ENCODE assay signal across 27 cellular contexts in genomic region chr6:3534599-3534998, GRCh38.
DNase-seq lines count a peak whose midpoint lies in the region; ATAC-seq, FAIRE-seq and TF ChIP-seq lines count a peak whose summit lies in the region.
"Had no signal": no experiment of that assay in that cellular context is flagged by ENCODE, and none has a peak within 500 bp of the region (broad histone marks: within the 10 kb centered on the region; RNA-seq: fewer than 3 reads in every experiment).

No MANE protein-coding gene starts in this region.

- H3K9me3 ChIP-seq in mammary epithelial cell (replicated peaks; ENCODE audit: insufficient read depth, low read length) (no peaks in the 10 kb centered on the region), small intestine (ENCODE audit: control insufficient read depth, low read depth) (no peaks in the 10 kb centered on the region), testis (no peaks in the 10 kb centered on the region)
- H3K9me3 ChIP-seq: breast epithelium had no signal

- no peak overlapping the region for H3K27ac ChIP-seq in mammary epithelial cell (ENCODE audit: insufficient read depth, low read depth, low read length)
- H3K27ac ChIP-seq in small intestine (ENCODE audit: low read depth in 1 of 2, low read length in 1 of 2), result peak overlapping the region; percentile 47 to 83
- H3K27ac ChIP-seq in testis, result no peak overlapping the region
- H3K27ac ChIP-seq: breast epithelium, RWPE1 had no signal

- WGBS in mammary epithelial cell (ENCODE audit: low coverage, missing lambda C conversion rate), result 82% methylated on average over 4 of the region's 4 CpGs
- 70 to 84% (median 82%) methylated on average over 4 of the region's 4 CpGs for WGBS in small intestine, 3 donors
- 72 to 83% methylated on average over 4 of the region's 4 CpGs for WGBS in testis, 2 donors

- H3K9ac ChIP-seq in mammary epithelial cell (ENCODE audit: insufficient read depth, low read length), result no peak overlapping the region

- peaks cover 6% of the 10 kb centered on the region for H3K4me1 Mint-ChIP-seq in MCF 10A (ENCODE audit: insufficient read depth, unreplicated experiment)
- H3K4me1 Mint-ChIP-seq: CD8-positive, alpha-beta memory T cell; memory B cell; stimulated activated effector memory CD8-positive, alpha-beta T cell treated with anti-CD3 and anti-CD28 coated beads, Interleukin-12 subunit alpha, Interleukin-12 subunit beta, amount 100 ng/mL, for 72 hours had no signal

- CTCF ChIA-PET in MCF 10A (lab: Yijun Ruan, JAX) (no interaction called here), mammary epithelial cell (lab: Charles Lee; ENCODE audit: low non-redundant PET) (no interaction called here)

- FAIRE-seq in small intestine (lab: Jason Lieb, UNC), result no peak
- FAIRE-seq: colon, GM12891 had no signal

- no peaks in the 10 kb centered on the region for H4K20me1 ChIP-seq in mammary epithelial cell (ENCODE audit: insufficient read depth, low read length)

- no TSS peak for BruUV-seq in MCF 10A (replicated peaks; lab: Mats Ljungman, UMichigan)
- no TSS peak for BruUV-seq in mammary epithelial cell (replicated peaks; lab: Mats Ljungman, UMichigan)

- no peaks in the 10 kb centered on the region for H3K27me3 Mint-ChIP-seq in MCF 10A (ENCODE audit: insufficient read depth, unreplicated experiment)

- no peak overlapping the region for H2AFZ ChIP-seq in mammary epithelial cell (ENCODE audit: low read depth, low read length)

- no peak overlapping the region for H3K4me2 ChIP-seq in mammary epithelial cell (ENCODE audit: insufficient read depth, low read depth, low read length)

- peak overlapping the region; percentile 6 for H3K27ac Mint-ChIP-seq in MCF 10A (ENCODE audit: low read depth, unreplicated experiment)
- H3K27ac Mint-ChIP-seq: activated T-cell treated with anti-CD3 and anti-CD28 coated beads, Interleukin-2, amount 50 U/mL, for 24 hours; CD8-positive, alpha-beta memory T cell; memory B cell; stimulated activated effector memory CD8-positive, alpha-beta T cell treated with anti-CD3 and anti-CD28 coated beads, Interleukin-12 subunit alpha, Interleukin-12 subunit beta, amount 100 ng/mL, for 72 hours; T-helper 1 cell treated with Interleukin-12 subunit alpha and Interleukin-12 subunit beta and Interleukin-4 antibody, amounts not matched to agents 30 μg/mL and 1 μg/mL, for 36 hours had no signal

- dilution Hi-C loops in mammary epithelial cell (cut with HindIII; ENCODE audit: low sequenced_read_pairs), result no loop called here

- no peak overlapping the region for H3K4me3 Mint-ChIP-seq in MCF 10A (ENCODE audit: unreplicated experiment)
- H3K4me3 Mint-ChIP-seq: activated T-cell treated with anti-CD3 and anti-CD28 coated beads, Interleukin-2, amount 50 U/mL, for 24 hours; CD8-positive, alpha-beta memory T cell; memory B cell; stimulated activated effector memory CD8-positive, alpha-beta T cell treated with anti-CD3 and anti-CD28 coated beads, Interleukin-12 subunit alpha, Interleukin-12 subunit beta, amount 100 ng/mL, for 72 hours; T-helper 1 cell treated with Interleukin-12 subunit alpha and Interleukin-12 subunit beta and Interleukin-4 antibody, amounts not matched to agents 30 μg/mL and 1 μg/mL, for 36 hours had no signal

- no peaks in the 10 kb centered on the region for H3K27me3 ChIP-seq in mammary epithelial cell (ENCODE audit: insufficient read depth, low read length)
- H3K27me3 ChIP-seq in small intestine (ENCODE audit: control insufficient read depth in 2 of 2, insufficient read depth in 2 of 2, low read length in 2 of 2), result no peaks in the 10 kb centered on the region
- H3K27me3 ChIP-seq in testis, result no peaks in the 10 kb centered on the region
- H3K27me3 ChIP-seq: breast epithelium had no signal

- TF ChIP-seq CTCF in MCF 10A (IDR thresholded peaks at IDR 0.05; ENCODE audit: unreplicated experiment) (no peak), mammary epithelial cell (conservative IDR thresholded peaks at IDR 0.05 in 1 of 2, IDR thresholded peaks at IDR 0.05 in 1 of 2; ENCODE audit: extremely low read depth in 1 of 2, insufficient read depth in 1 of 2, low read depth in 1 of 2, low read length in 2 of 2) (no peak), fibroblast of pulmonary artery (IDR thresholded peaks at IDR 0.05; ENCODE audit: low read length, missing control alignments) (no peak), testis (IDR thresholded peaks at IDR 0.05) (no peak)

- DNase-seq in MCF 10A (ENCODE audit: unreplicated experiment), result peak; percentile 17
- no peak for DNase-seq in mammary epithelial cell
- DNase-seq in amniotic epithelial cell (ENCODE audit: low read depth), result peak; percentile 7
- DNase-seq in fibroblast of pulmonary artery (ENCODE audit: low read depth), result peak; percentile 28
- DNase-seq in small intestine, result no peak
- DNase-seq in NCI-H146 treated with DMSO at 0.1 percent for 48 hours (lab: John Stamatoyannopoulos, UW; ENCODE audit: unreplicated experiment), result no peak
- no peak for DNase-seq in testis
- DNase-seq: 8988T; activated CD8-positive, alpha-beta memory T cell treated with anti-CD3 and anti-CD28 coated beads for 24 hours; activated T-cell treated with anti-CD3 and anti-CD28 coated beads, Interleukin-2, amount 50 U/mL, for 24 hours; CD8-positive, alpha-beta memory T cell; DMS153; glutamatergic neuron; H7; KBM-7; NCI-H1694; NCI-H2171 treated with DMSO at 0.1 percent for 48 hours; NCI-H69; stimulated activated CD4-positive, alpha-beta T cell treated with anti-CD3 and anti-CD28 coated beads, Interleukin-2, amount 100 ng/mL, for 48 hours had no signal

- no peaks in the 10 kb centered on the region for H3K36me3 Mint-ChIP-seq in MCF 10A (ENCODE audit: insufficient read depth, unreplicated experiment)
- H3K36me3 Mint-ChIP-seq: CD8-positive, alpha-beta memory T cell; memory B cell; stimulated activated effector memory CD8-positive, alpha-beta T cell treated with anti-CD3 and anti-CD28 coated beads, Interleukin-12 subunit alpha, Interleukin-12 subunit beta, amount 100 ng/mL, for 72 hours had no signal

- in situ Hi-C loops in mammary epithelial cell (cut with MboI; ENCODE audit: low sequenced_read_pairs in 2 of 2), result no loop called here

- H3K36me3 ChIP-seq in mammary epithelial cell (ENCODE audit: insufficient read depth, low read length) (no peaks in the 10 kb centered on the region), small intestine (ENCODE audit: control insufficient read depth in 2 of 2, insufficient read depth in 2 of 2, low read length in 2 of 2) (no peaks in the 10 kb centered on the region), testis (ENCODE audit: low read depth, missing control alignments) (no peaks in the 10 kb centered on the region)
- H3K36me3 ChIP-seq: breast epithelium had no signal

- H3K79me2 ChIP-seq in mammary epithelial cell (ENCODE audit: insufficient read depth, low read length), result no peaks in the 10 kb centered on the region

- no peak for ATAC-seq in GM21447 (IDR thresholded peaks at IDR 0.05; ENCODE audit: unreplicated experiment)
- ATAC-seq: stimulated activated effector memory CD8-positive, alpha-beta T cell treated with anti-CD3 and anti-CD28 coated beads, Interleukin-12 subunit alpha, Interleukin-12 subunit beta, amount 100 ng/mL, for 72 hours had no signal

- POLR2A ChIA-PET in MCF 10A (lab: Yijun Ruan, JAX), result interaction anchor here (0.9 kb wide), 1 partner anchor 67 kb away, joined by 4 read pairs; no protein-coding TSS in a partner anchor

- intact Hi-C loops in MCF 10A (cut with micrococcal nuclease), result no loop called here
- intact Hi-C loops in mammary epithelial cell (cut with micrococcal nuclease), result no loop called here
- intact Hi-C loops in testis (cut with DNase I; ENCODE audit: low total_unique reads), result no loop called here

- H3K4me3 ChIP-seq in mammary epithelial cell (replicated peaks in 1 of 3; ENCODE audit: insufficient read depth in 1 of 3, low read depth in 2 of 3, low read length in 3 of 3) (no peak overlapping the region), fibroblast of pulmonary artery (replicated peaks; ENCODE audit: low read depth, low read length) (no peak overlapping the region), small intestine (ENCODE audit: low read depth in 1 of 2, low read length in 2 of 2) (no peak overlapping the region), testis (no peak overlapping the region)
- H3K4me3 ChIP-seq: breast epithelium had no signal

- H3K9me3 Mint-ChIP-seq in MCF 10A (ENCODE audit: unreplicated experiment), result no peaks in the 10 kb centered on the region
- H3K9me3 Mint-ChIP-seq: activated T-cell treated with anti-CD3 and anti-CD28 coated beads, Interleukin-2, amount 50 U/mL, for 24 hours; CD8-positive, alpha-beta memory T cell; memory B cell; stimulated activated effector memory CD8-positive, alpha-beta T cell treated with anti-CD3 and anti-CD28 coated beads, Interleukin-12 subunit alpha, Interleukin-12 subunit beta, amount 100 ng/mL, for 72 hours; T-helper 1 cell treated with Interleukin-12 subunit alpha and Interleukin-12 subunit beta and Interleukin-4 antibody, amounts not matched to agents 30 μg/mL and 1 μg/mL, for 36 hours had no signal

- no peak for TF ChIP-seq POLR2A in testis (IDR thresholded peaks at IDR 0.05)

- H3K4me1 ChIP-seq in mammary epithelial cell (ENCODE audit: insufficient read depth, low read length) (no peaks in the 10 kb centered on the region), small intestine (ENCODE audit: control insufficient read depth in 2 of 2, insufficient read depth in 1 of 2, low read depth in 1 of 2, low read length in 1 of 2) (peaks cover 5 to 6% of the 10 kb centered on the region in 2 donors), testis (no peaks in the 10 kb centered on the region)
- H3K4me1 ChIP-seq: breast epithelium had no signal

Comparison
In these comparisons a context has a peak if more than half of its experiments do, and no peak if none do; other contexts are left out.
1. DNase-seq: peak in MCF 10A (single experiment), amniotic epithelial cell (single experiment) and fibroblast of pulmonary artery (single experiment); none in mammary epithelial cell (single experiment), small intestine (single experiment), NCI-H146 treated with DMSO at 0.1 percent for 48 hours (single experiment) and testis (single experiment).
2. H3K27ac ChIP-seq: peak in small intestine (2 of 2); none in mammary epithelial cell (single experiment) and testis (0 of 2).